ENCODE assay signal across 19 cellular contexts in genomic region chr1:73783367-73783766, GRCh38.
DNase-seq lines count a peak whose midpoint lies in the region; ATAC-seq, FAIRE-seq and TF ChIP-seq lines count a peak whose summit lies in the region.
"Had no signal": no experiment of that assay in that cellular context is flagged by ENCODE, and none has a peak within 500 bp of the region (broad histone marks: within the 10 kb centered on the region; RNA-seq: fewer than 3 reads in every experiment).

No MANE protein-coding gene starts in this region.

- CTCF ChIA-PET in PC-3 (lab: Charles Lee), result no interaction called here
- CTCF ChIA-PET in RWPE1 (lab: Yijun Ruan, JAX), result interaction anchor here (0.6 kb wide), 1 partner anchor 1482 kb away, joined by 3 read pairs; no protein-coding TSS in a partner anchor

- no peaks in the 10 kb centered on the region for H3F3A ChIP-seq in PC-3 (ENCODE audit: low read length, unreplicated experiment)

- 92% methylated on average over 2 of the region's 5 CpGs; no CpG with 5 or more reads in 1 of the 2 experiments for WGBS in mesodermal cell (ENCODE audit: insufficient coverage in 2 of 2), 2 experiments

- H3K4me2 ChIP-seq in PC-3 (ENCODE audit: low read length), result peak overlapping the region; percentile 58
- H3K4me2 ChIP-seq: KMS-11 had no signal

- peak; percentile 94 for ATAC-seq in PC-3
- ATAC-seq: CD8-positive, alpha-beta T cell had no signal

- H3K36me3 ChIP-seq in ACC112 (ENCODE audit: insufficient read depth, low read length) (no peaks in the 10 kb centered on the region), PC-3 (ENCODE audit: low read depth, low read length) (no peaks in the 10 kb centered on the region), bronchial epithelial cell (ENCODE audit: control insufficient read depth, insufficient read depth, low read length) (no peaks in the 10 kb centered on the region), mesodermal cell (ENCODE audit: control insufficient read depth, insufficient read depth, low read length) (no peaks in the 10 kb centered on the region)

- no peaks in the 10 kb centered on the region for H3K79me2 ChIP-seq in ACC112 (ENCODE audit: control insufficient read depth, insufficient read depth, low read length, unreplicated experiment)
- no peaks in the 10 kb centered on the region for H3K79me2 ChIP-seq in PC-3 (ENCODE audit: low read length)

- H3K27me3 ChIP-seq in ACC112 (ENCODE audit: insufficient read depth, low read length) (no peaks in the 10 kb centered on the region), PC-3 (ENCODE audit: low read length) (no peaks in the 10 kb centered on the region), bronchial epithelial cell (ENCODE audit: control insufficient read depth, insufficient read depth, low read length) (no peaks in the 10 kb centered on the region)

- no peak overlapping the region for H3K9ac ChIP-seq in PC-3 (ENCODE audit: low read length)
- H3K9ac ChIP-seq: KMS-11 had no signal

- no peak for TF ChIP-seq CTCF in PC-3 (conservative IDR thresholded peaks at IDR 0.05; ENCODE audit: low read depth, low read length)
- TF ChIP-seq CTCF in bronchial epithelial cell (IDR thresholded peaks at IDR 0.05; ENCODE audit: insufficient read depth, low read length, severe bottlenecking), result no peak
- no peak for TF ChIP-seq CTCF in RWPE1 (conservative IDR thresholded peaks at IDR 0.05; ENCODE audit: low read depth)

- no peak for FAIRE-seq in bronchial epithelial cell (lab: Jason Lieb, UNC)
- FAIRE-seq: GM12891 had no signal

- H2AFZ ChIP-seq in ACC112 (ENCODE audit: low read length, unreplicated experiment) (peak overlapping the region; percentile 13), PC-3 (ENCODE audit: low read length) (peak overlapping the region; percentile 69)

- no peaks in the 10 kb centered on the region for H3K9me2 ChIP-seq in PC-3 (replicated peaks; ENCODE audit: low read length)

- H4K20me1 ChIP-seq in PC-3 (ENCODE audit: low read length), result no peaks in the 10 kb centered on the region

- no peaks in the 10 kb centered on the region for H3K9me3 ChIP-seq in PC-3 (ENCODE audit: low read length)
- no peaks in the 10 kb centered on the region for H3K9me3 ChIP-seq in mesodermal cell (ENCODE audit: control insufficient read depth, low read length)
- H3K9me3 ChIP-seq: Caco-2 had no signal

- peaks cover 13% of the 10 kb centered on the region for H3K4me1 ChIP-seq in ACC112 (ENCODE audit: control insufficient read depth, insufficient read depth, low read length, unreplicated experiment)
- H3K4me1 ChIP-seq in PC-3 (ENCODE audit: insufficient read depth, low read length), result peaks cover 27% of the 10 kb centered on the region
- peaks cover 10% of the 10 kb centered on the region for H3K4me1 ChIP-seq in mesodermal cell (ENCODE audit: control insufficient read depth, insufficient read depth, low read length, poor library complexity, severe bottlenecking)

- H3K4me3 ChIP-seq in ACC112 (ENCODE audit: low read depth, low read length), result no peak overlapping the region
- H3K4me3 ChIP-seq in PC-3 (ENCODE audit: low read length), result peak overlapping the region; percentile 15; the same call in 1 of the 2 replicates
- H3K4me3 ChIP-seq in bronchial epithelial cell (ENCODE audit: low read depth, low read length), result no peak overlapping the region
- H3K4me3 ChIP-seq in mesodermal cell (ENCODE audit: extremely low read depth, insufficient read depth, low read length, poor library complexity, severe bottlenecking), result no peak overlapping the region

- POLR2A ChIA-PET in PC-3 (lab: Charles Lee; ENCODE audit: unreplicated experiment), result no interaction called here
- POLR2A ChIA-PET in RWPE1 (lab: Yijun Ruan, JAX; ENCODE audit: low non-redundant PET), result no interaction called here

- DNase-seq in PC-3 (peak; percentile 57), bronchial epithelial cell (ENCODE audit: low read depth) (peak; percentile 7), RWPE1 (ENCODE audit: low spot score) (no peak), NCI-H748 (lab: John Stamatoyannopoulos, UW; ENCODE audit: unreplicated experiment) (no peak), AG08395 (ENCODE audit: low spot score) (no peak)
- DNase-seq: C1 segment of cervical spinal cord; Caco-2; CD8-positive, alpha-beta T cell; GDM1; MM.1S; NCI-H1694 treated with DMSO at 0.1 percent for 48 hours; NCI-H2081; NCI-H2227 treated with DMSO at 0.1 percent for 48 hours; NCI-H526 treated with DMSO at 0.1 percent for 48 hours; SHP77 had no signal

- no TSS peak for BruUV-seq in PC-3 (replicated peaks; lab: Mats Ljungman, UMichigan)

- intact Hi-C loops in PC-3 (cut with micrococcal nuclease), result no loop called here

- H3K27ac ChIP-seq in ACC112 (ENCODE audit: low read depth, low read length) (peak overlapping the region; percentile 60), PC-3 (ENCODE audit: low read length) (peak overlapping the region; percentile 64), mesodermal cell (ENCODE audit: low read depth, low read length, severe bottlenecking) (peak overlapping the region; percentile 43), RWPE1 (no peak overlapping the region)
- H3K27ac ChIP-seq: KMS-11 had no signal

Comparison
In these comparisons a context has a peak if more than half of its experiments do, and no peak if none do; other contexts are left out.
1. DNase-seq: peak in PC-3 (single experiment) and bronchial epithelial cell (single experiment); none in RWPE1 (single experiment), NCI-H748 (single experiment) and AG08395 (single experiment).